21 cellular contexts compared by ENCODE assay signal in genomic region chr19:51119675-51120074, GRCh38. TPM values are rescaled to one million over a fixed set of nuclear protein-coding genes. Genes with fewer than 3 reads are reported as not detected.
A peak's percentile ranks its signal among the peaks of the same experiment; 100 is the strongest.
DNase-seq lines count a peak whose midpoint lies in the region; ATAC-seq and TF ChIP-seq lines count a peak whose summit lies in the region.
"Had no signal": no experiment of that assay in that cellular context is flagged by ENCODE, and none has a peak within 500 bp of the region (broad histone marks: within the 10 kb centered on the region; RNA-seq: fewer than 3 reads in every experiment).

No MANE protein-coding gene starts in this region.

- H2AFZ ChIP-seq in IMR-90 (replicated peaks; ENCODE audit: low read length, poor library complexity), result no peak overlapping the region

- no peak overlapping the region for H4K91ac ChIP-seq in IMR-90 (ENCODE audit: insufficient read depth, low read depth, low read length)

- H3K4me3 Mint-ChIP-seq in CD14-positive monocyte, result peak overlapping the region in 1 of 2 donors; percentile 35
- peak overlapping the region in 1 of 5 donors; percentile 7 for H3K4me3 Mint-ChIP-seq in immature natural killer cell

- dilution Hi-C loops in IMR-90 (cut with HindIII; ENCODE audit: low sequenced_read_pairs, unreplicated experiment), result no loop called here

- no peaks in the 10 kb centered on the region for H3K9me1 ChIP-seq in IMR-90 (ENCODE audit: insufficient read depth, low read length)

- peaks cover 0 to 2% (median 0%) of the 10 kb centered on the region in 7 donors for H3K9me3 Mint-ChIP-seq in CD14-positive monocyte
- no peaks in the 10 kb centered on the region for H3K9me3 Mint-ChIP-seq in immature natural killer cell

- no peak overlapping the region for H2AK9ac ChIP-seq in IMR-90 (replicated peaks; ENCODE audit: low read depth, low read length, poor library complexity)

- WGBS in IMR-90 (ENCODE audit: extremely low coverage in 2 of 2, insufficient read length in 1 of 2), 2 experiments, result no CpG with 5 or more reads among the region's 7 CpGs
- WGBS in thyroid gland, 2 donors, result 82 to 92% methylated on average over 6 to 7 of the region's 7 CpGs

- no peak overlapping the region for H3K23ac ChIP-seq in IMR-90 (ENCODE audit: low read depth, low read length)

- peak overlapping the region; percentile 64 to 100 (median 98) for H3K27ac Mint-ChIP-seq in CD14-positive monocyte
- peak overlapping the region in 4 of 6 donors; percentile 10 to 82 (median 65) for H3K27ac Mint-ChIP-seq in immature natural killer cell

- no peak for ATAC-seq in IMR-90 (ENCODE audit: low read depth)

- POLR2A ChIA-PET in IMR-90 (lab: Charles Lee; ENCODE audit: unreplicated experiment), result no interaction called here

- no peak overlapping the region for H2BK20ac ChIP-seq in IMR-90 (ENCODE audit: low read depth, low read length)

- H3K27me3 ChIP-seq in IMR-90 (ENCODE audit: control insufficient read depth, insufficient read depth, low read length) (no peaks in the 10 kb centered on the region; the same call in 1 of the 2 replicates), thyroid gland (no peaks in the 10 kb centered on the region), BE2C (peaks cover 52% of the 10 kb centered on the region)

- H4K8ac ChIP-seq in IMR-90 (ENCODE audit: low read depth in 2 of 2, low read length in 2 of 2), result no peak overlapping the region

- no peak overlapping the region for H3K18ac ChIP-seq in IMR-90 (ENCODE audit: low read depth, low read length)

- no peaks in the 10 kb centered on the region for H3K79me1 ChIP-seq in IMR-90 (ENCODE audit: low read depth in 1 of 2, low read length in 2 of 2)

- no peak overlapping the region for H3K9ac ChIP-seq in IMR-90 (ENCODE audit: low read depth, low read length)

- H3K36me3 ChIP-seq in IMR-90 (ENCODE audit: control insufficient read depth, insufficient read depth, low read length), result no peaks in the 10 kb centered on the region
- no peaks in the 10 kb centered on the region for H3K36me3 ChIP-seq in thyroid gland
- H3K36me3 ChIP-seq in BE2C, result no peaks in the 10 kb centered on the region

- CTCF ChIA-PET in IMR-90 (lab: Yijun Ruan, JAX), result no interaction called here

- in situ Hi-C loops in IMR-90 (cut with MboI; ENCODE audit: low sequenced_read_pairs), result no loop called here

- no peak overlapping the region for H3K4me3 ChIP-seq in IMR-90 (ENCODE audit: insufficient read depth, low read depth, low read length)
- no peak overlapping the region for H3K4me3 ChIP-seq in thyroid gland (replicated peaks in 1 of 3)
- no peak overlapping the region for H3K4me3 ChIP-seq in BE2C (ENCODE audit: low read depth, low read length)

- H2BK5ac ChIP-seq in IMR-90 (ENCODE audit: low read depth, low read length, poor library complexity, severe bottlenecking), result no peak overlapping the region

- TF ChIP-seq POLR2A in IMR-90 (IDR thresholded peaks at IDR 0.05; ENCODE audit: low read depth, low read length) (no peak), thyroid gland (IDR thresholded peaks at IDR 0.05) (no peak)

- no peaks in the 10 kb centered on the region for H3K9me3 ChIP-seq in IMR-90 (ENCODE audit: control insufficient read depth, insufficient read depth, low read length)
- no peaks in the 10 kb centered on the region for H3K9me3 ChIP-seq in thyroid gland
- H3K9me3 ChIP-seq in BE2C, result no peaks in the 10 kb centered on the region

- no peak overlapping the region for H3K4me2 ChIP-seq in IMR-90 (ENCODE audit: low read depth, low read length)

- no peak overlapping the region for H3K14ac ChIP-seq in IMR-90 (replicated peaks; ENCODE audit: low read depth, low read length)

- no TSS peak for BruUV-seq in IMR-90 (replicated peaks; lab: Mats Ljungman, UMichigan)

- TF ChIP-seq CTCF in CD14-positive monocyte (IDR thresholded peaks at IDR 0.05) (no peak), IMR-90 (conservative IDR thresholded peaks at IDR 0.05; ENCODE audit: low read depth, low read length) (no peak), thyroid gland (IDR thresholded peaks at IDR 0.05) (no peak), BE2C (IDR thresholded peaks at IDR 0.05; ENCODE audit: low read depth, low read length) (no peak)

- H3K4me1 ChIP-seq in IMR-90 (ENCODE audit: control insufficient read depth, insufficient read depth, low read length) (no peaks in the 10 kb centered on the region), thyroid gland (no peaks in the 10 kb centered on the region), BE2C (no peaks in the 10 kb centered on the region)

- no peak overlapping the region for H4K5ac ChIP-seq in IMR-90 (ENCODE audit: low read depth, low read length)

- no peak overlapping the region for H3K4ac ChIP-seq in IMR-90 (ENCODE audit: low read depth, low read length)

- H3K27ac ChIP-seq in IMR-90 (ENCODE audit: insufficient read depth, low read length) (no peak overlapping the region), thyroid gland (no peak overlapping the region)

- H4K20me1 ChIP-seq in IMR-90 (ENCODE audit: insufficient read depth, low read length), result no peaks in the 10 kb centered on the region

- DNase-seq in CD14-positive monocyte (ENCODE audit: low spot score), result no peak
- DNase-seq in IMR-90, result no peak
- DNase-seq in immature natural killer cell, result no peak
- peak; percentile 64 for DNase-seq in posterior vena cava (ENCODE audit: low spot score)
- no peak for DNase-seq in cardiac septum (ENCODE audit: low spot score)
- no peak for DNase-seq in thyroid gland
- no peak for DNase-seq in BE2C
- no peak for DNase-seq in NCI-H2107 (lab: John Stamatoyannopoulos, UW)
- DNase-seq: C1 segment of cervical spinal cord, DMS53, GDM1, Kasumi-1, NCI-H1694, NCI-H2081, NCI-H2171 treated with DMSO at 0.1 percent for 48 hours, NCI-H526, OCI-M1, Right ventricle myocardium superior had no signal

- peaks cover 74% of the 10 kb centered on the region for H3K4me1 Mint-ChIP-seq in CD14-positive monocyte
- peaks cover 50 to 58% of the 10 kb centered on the region in 2 donors for H3K4me1 Mint-ChIP-seq in immature natural killer cell

- 0 out of 2 replicates have a peak overlapping the region, but pooled peaks have one; percentile 17 for H3K56ac ChIP-seq in IMR-90 (ENCODE audit: extremely low read depth, insufficient read depth, low read length)

- H3K36me3 Mint-ChIP-seq in CD14-positive monocyte, result peaks cover 1 to 11% of the 10 kb centered on the region in 2 donors
- H3K36me3 Mint-ChIP-seq in immature natural killer cell, result no peaks in the 10 kb centered on the region

- H2BK15ac ChIP-seq in IMR-90 (ENCODE audit: low read depth, low read length), result no peak overlapping the region

- H2AK5ac ChIP-seq in IMR-90 (ENCODE audit: low read depth, low read length), result no peak overlapping the region

- intact Hi-C loops in CD14-positive monocyte (cut with micrococcal nuclease), result no loop called here
- intact Hi-C loops in IMR-90 (cut with micrococcal nuclease), result no loop called here
- intact Hi-C loops in posterior vena cava (cut with DNase I), result no loop called here
- intact Hi-C loops in cardiac septum (cut with DNase I), result no loop called here
- intact Hi-C loops in thyroid gland (cut with DNase I), result no loop called here

- H3K27me3 Mint-ChIP-seq in CD14-positive monocyte (ENCODE audit: low read depth in 3 of 3) (peaks cover 0 to 5% (median 4%) of the 10 kb centered on the region in 3 donors), immature natural killer cell (ENCODE audit: low read depth in 3 of 3) (peaks cover 5 to 10% (median 9%) of the 10 kb centered on the region in 3 donors)

- no peak for TF ChIP-seq RAD21 in IMR-90 (IDR thresholded peaks at IDR 0.05; ENCODE audit: low read length)

- H2BK120ac ChIP-seq in IMR-90 (ENCODE audit: low read depth, low read length), result no peak overlapping the region

RNA-seq across cellular contexts. Expression of gene SIGLEC9, which starts 5.0 kb away (rescaled TPM):
- 100 to 1,000 TPM in 1 of 2 donors, 10 to 100 TPM in 1; 87.5 to 133 TPM for polyA plus RNA-seq in CD14-positive monocyte
- total RNA-seq in IMR-90 (2012; rRNA removed), result not detected in 2 replicates
- 0.03 TPM in 1 of 2 replicates, not detected in the other for polyA plus RNA-seq in IMR-90 (2012; rRNA removed)
- not detected in 2 replicates for polyA plus RNA-seq in IMR-90 (2012; cell fraction: cytosol; rRNA removed)
- polyA plus RNA-seq in IMR-90 (2012; cell fraction: nucleus; rRNA removed; ENCODE audit: low replicate concordance), result not detected in 2 replicates
- 10 to 100 TPM in 2 of 3 donors, 1 to 10 TPM in 1; 6.2 to 16.8 (median 11.3) TPM for polyA plus RNA-seq in immature natural killer cell
- 10 to 100 TPM in 1 of 2 donors, 1 to 10 TPM in 1; 8.7 to 12.6 TPM for total RNA-seq in posterior vena cava
- total RNA-seq in cardiac septum, result 1.4 TPM
- total RNA-seq in thyroid gland, result 1 to 10 TPM; 1.2 to 3.1 (median 1.9) TPM
- polyA plus RNA-seq in BE2C (2012; ENCODE audit: insufficient read depth, insufficient read length, low read depth), result not detected
- total RNA-seq: H1, MCF 10A, SK-MEL-5 had no signal
- polyA plus RNA-seq: H1 had no signal

RNA-seq across cellular contexts. Expression of gene CTU1, which starts 11.5 kb away (rescaled TPM):
- polyA plus RNA-seq in CD14-positive monocyte, result 1 to 10 TPM in 1 of 2 donors, under 1 TPM in 1; 0.75 to 3.0 TPM
- 2.0 and 2.2 TPM in 2 replicates for total RNA-seq in IMR-90 (2012; rRNA removed)
- 3.3 and 6.4 TPM in 2 replicates for polyA plus RNA-seq in IMR-90 (2012; rRNA removed)
- 2.3 and 7.5 TPM in 2 replicates for polyA plus RNA-seq in IMR-90 (2012; cell fraction: cytosol; rRNA removed)
- 4.6 and 12.3 TPM in 2 replicates for polyA plus RNA-seq in IMR-90 (2012; cell fraction: nucleus; rRNA removed; ENCODE audit: low replicate concordance)
- polyA plus RNA-seq in immature natural killer cell, result 1 to 10 TPM; 2.0 to 5.6 (median 5.0) TPM
- 1 to 10 TPM; 3.7 to 5.0 TPM for total RNA-seq in posterior vena cava
- total RNA-seq in cardiac septum, result 4.2 TPM
- total RNA-seq in thyroid gland, result 10 to 100 TPM in 2 of 4 donors, 1 to 10 TPM in 2; 7.5 to 13.6 (median 9.3) TPM
- polyA plus RNA-seq in BE2C (2012; ENCODE audit: insufficient read depth, insufficient read length, low read depth), result 25.4 TPM

RNA-seq across cellular contexts. Expression of gene SIGLEC7, which starts 22.4 kb away (rescaled TPM):
- polyA plus RNA-seq in CD14-positive monocyte (10 to 100 TPM; 71.8 to 93.3 TPM), IMR-90 (2012; rRNA removed) (not detected in 2 replicates), immature natural killer cell (100 to 1,000 TPM; 108 to 213 (median 129) TPM)
- total RNA-seq in IMR-90 (2012; rRNA removed) (not detected in 2 replicates), posterior vena cava (1 to 10 TPM; 1.8 to 5.5 TPM), cardiac septum (0.70 TPM), thyroid gland (1 to 10 TPM in 1 of 4 donors, under 1 TPM in 1, not detected in 2; 0.54 to 1.0 TPM)
- polyA plus RNA-seq in IMR-90 (2012; cell fraction: cytosol; rRNA removed), result not detected in 2 replicates
- polyA plus RNA-seq in IMR-90 (2012; cell fraction: nucleus; rRNA removed; ENCODE audit: low replicate concordance), result not detected in 2 replicates
- not detected for polyA plus RNA-seq in BE2C (2012; ENCODE audit: insufficient read depth, insufficient read length, low read depth)
- total RNA-seq: H1, MCF 10A, SK-MEL-5 had no signal
- polyA plus RNA-seq: H1 had no signal

RNA-seq across cellular contexts. Expression of gene KLK14, which starts 37.0 kb away (rescaled TPM):
- polyA plus RNA-seq in CD14-positive monocyte (not detected), IMR-90 (2012; rRNA removed) (not detected in 2 replicates), immature natural killer cell (not detected)
- total RNA-seq in IMR-90 (2012; rRNA removed) (not detected in 2 replicates), posterior vena cava (not detected), cardiac septum (0.32 TPM), thyroid gland (not detected)
- not detected in 2 replicates for polyA plus RNA-seq in IMR-90 (2012; cell fraction: cytosol; rRNA removed)
- 0.28 and 0.66 TPM in 2 replicates for polyA plus RNA-seq in IMR-90 (2012; cell fraction: nucleus; rRNA removed; ENCODE audit: low replicate concordance)
- polyA plus RNA-seq in BE2C (2012; ENCODE audit: insufficient read depth, insufficient read length, low read depth), result not detected
- total RNA-seq: SK-MEL-5 had no signal

RNA-seq across cellular contexts. Expression of gene KLK13, which starts 54.8 kb away (rescaled TPM):
- polyA plus RNA-seq in CD14-positive monocyte, result not detected
- not detected in 2 replicates for total RNA-seq in IMR-90 (2012; rRNA removed)
- polyA plus RNA-seq in IMR-90 (2012; rRNA removed), result 0.16 TPM in 1 of 2 replicates, not detected in the other
- not detected in 2 replicates for polyA plus RNA-seq in IMR-90 (2012; cell fraction: cytosol; rRNA removed)
- polyA plus RNA-seq in IMR-90 (2012; cell fraction: nucleus; rRNA removed; ENCODE audit: low replicate concordance), result not detected in 2 replicates
- not detected for polyA plus RNA-seq in immature natural killer cell
- total RNA-seq in posterior vena cava, result not detected
- total RNA-seq in cardiac septum, result not detected
- total RNA-seq in thyroid gland, result under 1 TPM in 2 of 4 donors, not detected in 2; 0.22 to 0.73 TPM
- polyA plus RNA-seq in BE2C (2012; ENCODE audit: insufficient read depth, insufficient read length, low read depth), result not detected
- total RNA-seq: MCF 10A, Right ventricle myocardium superior, SK-MEL-5 had no signal
